ENCODE assay signal across 20 cellular contexts in the genomic region with DNA sequence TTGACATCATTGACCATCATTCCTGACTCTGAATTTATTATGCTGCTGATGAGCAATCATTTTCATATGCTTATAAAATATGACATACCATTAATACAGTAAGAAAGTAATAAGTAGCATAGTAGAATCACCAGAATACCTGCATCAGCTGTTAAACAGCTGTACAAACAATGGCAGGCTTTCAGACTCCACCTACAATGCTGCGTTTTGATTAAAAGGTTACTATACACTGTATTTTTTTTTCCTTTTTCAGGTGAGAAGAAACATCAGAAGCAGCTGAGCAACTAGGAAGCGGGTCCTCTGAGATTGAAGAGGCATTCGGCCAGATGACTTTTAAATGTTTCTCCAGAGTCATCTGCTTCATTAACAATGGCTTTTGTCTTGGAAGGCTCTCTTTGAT.
"Had no signal": no experiment of that assay in that cellular context is flagged by ENCODE, and none has a peak within 500 bp of the region (broad histone marks: within the 10 kb centered on the region; RNA-seq: fewer than 3 reads in every experiment).

No MANE protein-coding gene starts in this region.

- DNase-seq: Karpas-422, KG1, MG63, NCI-H1092, NCI-H1105 treated with DMSO at 0.1 percent for 48 hours, NCI-H1417 treated with DMSO at 0.1 percent for 48 hours, NCI-H146, NCI-H1694 treated with DMSO at 0.1 percent for 48 hours, NCI-H1930, NCI-H2227 treated with DMSO at 0.1 percent for 48 hours, NCI-H446, NCI-H510A, NCI-H524 treated with DMSO at 0.1 percent for 48 hours, NCI-H69, Right ventricle myocardium superior, RPMI8226, SIG-M5 had no signal

- FAIRE-seq: RCC 7860 had no signal

- H3K4me1 ChIP-seq: SJSA1 had no signal

- H3K9me3 ChIP-seq: MG63, SJSA1 had no signal

- H3K36me3 ChIP-seq: SJSA1 had no signal

- H3K27me3 ChIP-seq: MG63, SJSA1 had no signal

- H3K4me3 ChIP-seq: MG63, SJSA1, SK-N-MC had no signal

- H3K27ac ChIP-seq: SJSA1, SK-N-MC had no signal
